ENCODE assay signal across 24 cellular contexts in genomic region chrX:16431266-16431665, GRCh38.
A peak's percentile ranks its signal among the peaks of the same experiment; 100 is the strongest.
DNase-seq lines count a peak whose midpoint lies in the region; ATAC-seq, FAIRE-seq and TF ChIP-seq lines count a peak whose summit lies in the region.
"Had no signal": no experiment of that assay in that cellular context is flagged by ENCODE, and none has a peak within 500 bp of the region (broad histone marks: within the 10 kb centered on the region; RNA-seq: fewer than 3 reads in every experiment).

No MANE protein-coding gene starts in this region.

- H2AFZ ChIP-seq in astrocyte (ENCODE audit: low read depth, low read length) (no peak overlapping the region), H1 (ENCODE audit: low read length) (no peak overlapping the region), osteoblast (ENCODE audit: low read length) (no peak overlapping the region)

- H3K23me2 ChIP-seq in H1 (ENCODE audit: low read depth, low read length) = no peaks in the 10 kb centered on the region

- no peak overlapping the region for H2BK5ac ChIP-seq in H1 (ENCODE audit: low read depth, low read length)

- POLR2A ChIA-PET in A549 (lab: Yijun Ruan, JAX) = no interaction called here
- POLR2A ChIA-PET in H1 (lab: Charles Lee; ENCODE audit: partially characterized antibody) = no interaction called here

- intact Hi-C loops in kidney (cut with DNase I) = no loop called here
- intact Hi-C loops in colonic mucosa (cut with DNase I) = no loop called here

- no peak for ATAC-seq in A549
- ATAC-seq: CD8-positive, alpha-beta T cell; GM12878 had no signal

- H3K9me3 ChIP-seq in A549 (no peaks in the 10 kb centered on the region), astrocyte (ENCODE audit: insufficient read depth, low read depth, low read length) (no peaks in the 10 kb centered on the region), H1 (ENCODE audit: insufficient read depth in 2 of 2, low read depth in 1 of 2, low read length in 1 of 2) (no peaks in the 10 kb centered on the region), kidney (ENCODE audit: control insufficient read depth in 1 of 2, low read length in 2 of 2) (no peaks in the 10 kb centered on the region), osteoblast (ENCODE audit: low read depth, low read length) (no peaks in the 10 kb centered on the region), colonic mucosa (no peaks in the 10 kb centered on the region)
- H3K9me3 ChIP-seq: BLaER1 treated with 17β-estradiol and CSF1 and Interleukin-3, amounts not matched to agents 10 nM and 100 nM; Caco-2 had no signal

- no peaks in the 10 kb centered on the region for H3K79me1 ChIP-seq in H1 (ENCODE audit: low read depth, low read length)

- H4K20me1 ChIP-seq in astrocyte (ENCODE audit: insufficient read depth, low read length) (no peaks in the 10 kb centered on the region), H1 (replicated peaks in 1 of 2; ENCODE audit: control insufficient read depth in 1 of 2, insufficient read depth in 2 of 2, low read length in 2 of 2) (no peaks in the 10 kb centered on the region), osteoblast (ENCODE audit: insufficient read depth, low read length) (no peaks in the 10 kb centered on the region)
- H4K20me1 ChIP-seq: BLaER1 treated with 17β-estradiol and CSF1 and Interleukin-3, amounts not matched to agents 10 nM and 100 nM had no signal

- no peak overlapping the region for H4K8ac ChIP-seq in H1 (ENCODE audit: extremely low read depth, insufficient read depth, low read length)

- H3K36me3 ChIP-seq in astrocyte (ENCODE audit: insufficient read depth, low read length) (no peaks in the 10 kb centered on the region), H1 (ENCODE audit: control insufficient read depth in 2 of 4, insufficient read depth in 4 of 4, low read length in 3 of 4) (no peaks in the 10 kb centered on the region), kidney (ENCODE audit: control insufficient read depth in 1 of 2, insufficient read depth in 2 of 2, low read length in 2 of 2) (no peaks in the 10 kb centered on the region), osteoblast (ENCODE audit: insufficient read depth, low read length) (no peaks in the 10 kb centered on the region), colonic mucosa (no peaks in the 10 kb centered on the region)
- H3K36me3 ChIP-seq: BLaER1 treated with 17β-estradiol and CSF1 and Interleukin-3, amounts not matched to agents 10 nM and 100 nM had no signal

- H3K9ac ChIP-seq in astrocyte (ENCODE audit: low read length) = no peak overlapping the region
- no peak overlapping the region for H3K9ac ChIP-seq in H1 (replicated peaks in 1 of 4; ENCODE audit: extremely low read depth in 1 of 4, low read depth in 3 of 4, low read length in 3 of 4)
- no peak overlapping the region for H3K9ac ChIP-seq in kidney (ENCODE audit: low read length in 2 of 2)
- H3K9ac ChIP-seq in colonic mucosa (ENCODE audit: low read depth in 2 of 2, low read length in 2 of 2) = no peak overlapping the region
- H3K9ac ChIP-seq: BLaER1 treated with 17β-estradiol and CSF1 and Interleukin-3, amounts not matched to agents 10 nM and 100 nM had no signal

- FAIRE-seq in A549 (lab: Jason Lieb, UNC) (peak; percentile 67), astrocyte (lab: Jason Lieb, UNC) (peak; percentile 92), H1 (lab: Jason Lieb, UNC) (peak; percentile 42), kidney (lab: Jason Lieb, UNC) (peak; percentile 69)
- FAIRE-seq: A204.1, D721Med, G401.6, GM12878, GM12892, GM18507 had no signal

- no peak overlapping the region for H3K27ac Mint-ChIP-seq in astrocyte (ENCODE audit: unreplicated experiment)
- H3K27ac Mint-ChIP-seq: B cell; CD4-positive, alpha-beta T cell; CD8-positive, alpha-beta T cell had no signal

- H3K4me3 ChIP-seq in A549 (no peak overlapping the region), astrocyte (ENCODE audit: insufficient read depth, low read depth, low read length) (no peak overlapping the region), H1 (ENCODE audit: extremely low read depth in 1 of 4, insufficient read depth in 2 of 4, low read depth in 3 of 4, low read length in 4 of 4) (no peak overlapping the region), kidney (ENCODE audit: low read length in 2 of 2) (no peak overlapping the region), osteoblast (ENCODE audit: insufficient read depth, low read length) (no peak overlapping the region), colonic mucosa (no peak overlapping the region)
- H3K4me3 ChIP-seq: BLaER1 treated with 17β-estradiol and CSF1 and Interleukin-3, amounts not matched to agents 10 nM and 100 nM; GM12878 had no signal

- H3K27me3 ChIP-seq in astrocyte (ENCODE audit: insufficient read depth, low read length) (no peaks in the 10 kb centered on the region), H1 (replicated peaks in 1 of 4; ENCODE audit: control insufficient read depth in 3 of 4, extremely low read depth in 1 of 4, insufficient read depth in 3 of 4, low read length in 3 of 4) (no peaks in the 10 kb centered on the region), osteoblast (ENCODE audit: insufficient read depth, low read length) (no peaks in the 10 kb centered on the region), colonic mucosa (no peaks in the 10 kb centered on the region)

- H3K4me2 ChIP-seq in A549 (no peak overlapping the region), astrocyte (ENCODE audit: low read length) (no peak overlapping the region), H1 (ENCODE audit: insufficient read depth in 1 of 2, low read depth in 2 of 2, low read length in 2 of 2) (no peak overlapping the region), osteoblast (ENCODE audit: insufficient read depth, low read length) (no peak overlapping the region)
- H3K4me2 ChIP-seq: BLaER1 treated with 17β-estradiol and CSF1 and Interleukin-3, amounts not matched to agents 10 nM and 100 nM had no signal

- TF ChIP-seq POLR2A in A549 (IDR thresholded peaks at IDR 0.05; ENCODE audit: low read length) (no peak), H1 (IDR thresholded peaks at IDR 0.05; ENCODE audit: control extremely low read depth in 1 of 2, low read depth in 2 of 2, low read length in 2 of 2) (no peak)

- H3K36me3 Mint-ChIP-seq in astrocyte (ENCODE audit: low read depth, unreplicated experiment) = no peaks in the 10 kb centered on the region
- H3K36me3 Mint-ChIP-seq: CD8-positive, alpha-beta T cell had no signal

- H3K56ac ChIP-seq in H1 (replicated peaks; ENCODE audit: insufficient read length, low read depth, low read length) = no peak overlapping the region

- WGBS in A549 (ENCODE audit: missing lambda C conversion rate) = 91% methylated on average over 1 of the region's 1 CpG
- WGBS in H1 (ENCODE audit: extremely low coverage in 1 of 2, insufficient coverage in 1 of 2, insufficient read length in 1 of 2, insufficient replicate concordance in 2 of 2, low coverage in 1 of 2, low lambda C conversion rate in 2 of 2, missing lambda C conversion rate in 1 of 2), 2 experiments = 83% methylated on average over 1 of the region's 1 CpG; no CpG with 5 or more reads in 1 of the 2 experiments

- CTCF ChIA-PET in A549 (lab: Yijun Ruan, JAX) (interaction anchor here (0.6 kb wide), 1 partner anchor 14 kb away, joined by 3 read pairs; no protein-coding TSS in a partner anchor), H1 (lab: Charles Lee; ENCODE audit: partially characterized antibody) (interaction anchor here (0.6 to 0.9 kb wide), 2 partner anchors 239 to 582 kb away, joined by 3 read pairs; no protein-coding TSS in a partner anchor)

- TF ChIP-seq RAD21 in A549 (conservative IDR thresholded peaks at IDR 0.05 in 1 of 2, IDR thresholded peaks at IDR 0.05 in 1 of 2) = no peak
- no peak for TF ChIP-seq RAD21 in H1 (IDR thresholded peaks at IDR 0.05 in 1 of 2, conservative IDR thresholded peaks at IDR 0.05 in 1 of 2; ENCODE audit: low read depth in 2 of 2, low read length in 2 of 2)

- H3K79me2 ChIP-seq in astrocyte (ENCODE audit: insufficient read depth, low read length) (no peaks in the 10 kb centered on the region), H1 (ENCODE audit: control insufficient read depth in 1 of 2, insufficient read depth in 2 of 2, low read length in 2 of 2) (no peaks in the 10 kb centered on the region), osteoblast (ENCODE audit: insufficient read depth, low read length) (no peaks in the 10 kb centered on the region)

- H3K4me1 ChIP-seq in A549 (no peaks in the 10 kb centered on the region), astrocyte (ENCODE audit: insufficient read depth, low read length) (no peaks in the 10 kb centered on the region), H1 (replicated peaks in 1 of 4; ENCODE audit: control insufficient read depth in 3 of 4, insufficient read depth in 4 of 4, low read length in 3 of 4) (no peaks in the 10 kb centered on the region), kidney (ENCODE audit: control insufficient read depth in 1 of 2, insufficient read depth in 1 of 2, low read depth in 1 of 2, low read length in 2 of 2) (no peaks in the 10 kb centered on the region), osteoblast (ENCODE audit: insufficient read depth, low read length) (no peaks in the 10 kb centered on the region), colonic mucosa (no peaks in the 10 kb centered on the region)
- H3K4me1 ChIP-seq: BLaER1 treated with 17β-estradiol and CSF1 and Interleukin-3, amounts not matched to agents 10 nM and 100 nM; Caco-2 had no signal

- no peak overlapping the region for H3K14ac ChIP-seq in H1 (ENCODE audit: insufficient read length)

- no peaks in the 10 kb centered on the region for H3K9me3 Mint-ChIP-seq in astrocyte (ENCODE audit: unreplicated experiment)
- H3K9me3 Mint-ChIP-seq: CD4-positive, alpha-beta T cell; CD8-positive, alpha-beta T cell had no signal

- H2BK12ac ChIP-seq in H1 (ENCODE audit: low read depth, low read length) = no peak overlapping the region

- H4K5ac ChIP-seq in H1 (ENCODE audit: insufficient read length, low read depth, low read length) = no peak overlapping the region

- no peak overlapping the region for H4K91ac ChIP-seq in H1 (replicated peaks; ENCODE audit: insufficient read length, low read length)

- no peaks in the 10 kb centered on the region for H3K4me1 Mint-ChIP-seq in astrocyte (ENCODE audit: low read depth, unreplicated experiment)
- H3K4me1 Mint-ChIP-seq: B cell had no signal

- H3K27me3 Mint-ChIP-seq in astrocyte (ENCODE audit: low read depth, unreplicated experiment) = no peaks in the 10 kb centered on the region
- H3K27me3 Mint-ChIP-seq: CD4-positive, alpha-beta T cell had no signal

- no peak for DNase-seq in A549 (ENCODE audit: low read depth in 1 of 2, low spot score in 1 of 2)
- DNase-seq in astrocyte (ENCODE audit: low read depth) = no peak
- no peak for DNase-seq in H1 (ENCODE audit: low read depth in 1 of 2, low spot score in 2 of 2)
- DNase-seq in kidney = no peak
- DNase-seq in osteoblast (ENCODE audit: insufficient read length, low spot score, missing footprints) = no peak
- DNase-seq in pons (ENCODE audit: low spot score) = no peak
- no peak for DNase-seq in colonic mucosa
- DNase-seq: 8988T; AML-193; Caco-2; Calu3; CD4-positive, alpha-beta T cell; CD8-positive, alpha-beta T cell; DMS79 treated with DMSO at 0.1 percent for 48 hours; GF-D8 had no signal

- H3K4ac ChIP-seq in H1 (replicated peaks; ENCODE audit: insufficient read length, low read depth, low read length) = no peak overlapping the region

- no peak overlapping the region for H3K4me3 Mint-ChIP-seq in astrocyte (ENCODE audit: unreplicated experiment)
- H3K4me3 Mint-ChIP-seq: B cell; CD4-positive, alpha-beta T cell; CD8-positive, alpha-beta T cell had no signal

- H3K27ac ChIP-seq in A549 = no peak overlapping the region
- no peak overlapping the region for H3K27ac ChIP-seq in astrocyte (ENCODE audit: low read depth, low read length)
- H3K27ac ChIP-seq in H1 (ENCODE audit: low read depth, low read length) = no peak overlapping the region
- no peak overlapping the region for H3K27ac ChIP-seq in kidney (ENCODE audit: low read depth in 2 of 2, low read length in 2 of 2)
- no peak overlapping the region for H3K27ac ChIP-seq in osteoblast (ENCODE audit: low read depth, low read length)
- no peak overlapping the region for H3K27ac ChIP-seq in colonic mucosa
- H3K27ac ChIP-seq: BLaER1 treated with 17β-estradiol and CSF1 and Interleukin-3, amounts not matched to agents 10 nM and 100 nM; C4-2B had no signal

- H2BK20ac ChIP-seq in H1 (ENCODE audit: low read length) = no peak overlapping the region

- no peak overlapping the region for H3K23ac ChIP-seq in H1 (ENCODE audit: insufficient read length)

- H3K18ac ChIP-seq in H1 (ENCODE audit: extremely low read depth, low read length) = no peak overlapping the region

- no peak overlapping the region for H2BK15ac ChIP-seq in H1 (ENCODE audit: low read length)

- no peak for TF ChIP-seq EP300 in A549 (IDR thresholded peaks at IDR 0.05)
- TF ChIP-seq EP300 in H1 (IDR thresholded peaks at IDR 0.05; ENCODE audit: borderline replicate concordance in 1 of 2, low read depth in 2 of 2, low read length in 2 of 2) = no peak

- H2BK120ac ChIP-seq in H1 (replicated peaks; ENCODE audit: low read depth, low read length) = no peak overlapping the region

- TF ChIP-seq CTCF in A549 (IDR thresholded peaks at IDR 0.05) = no peak
- no peak for TF ChIP-seq CTCF in astrocyte (IDR thresholded peaks at IDR 0.05; ENCODE audit: insufficient read depth, low read depth, low read length)
- no peak for TF ChIP-seq CTCF in H1 (IDR thresholded peaks at IDR 0.05; ENCODE audit: control extremely low read depth in 1 of 3, insufficient read depth in 1 of 3, low read depth in 1 of 3, low read length in 3 of 3)
- TF ChIP-seq CTCF in kidney (IDR thresholded peaks at IDR 0.05; ENCODE audit: borderline replicate concordance, extremely low read depth, insufficient read depth) = no peak
- TF ChIP-seq CTCF in osteoblast (IDR thresholded peaks at IDR 0.05; ENCODE audit: extremely low read depth, low read depth, low read length) = no peak
- no peak for TF ChIP-seq CTCF in colonic mucosa (IDR thresholded peaks at IDR 0.05)

- H2AK5ac ChIP-seq in H1 (ENCODE audit: low read depth, low read length) = no peak overlapping the region
